Comparison of ENCODE assay signal across 25 cellular contexts in the genomic region with DNA sequence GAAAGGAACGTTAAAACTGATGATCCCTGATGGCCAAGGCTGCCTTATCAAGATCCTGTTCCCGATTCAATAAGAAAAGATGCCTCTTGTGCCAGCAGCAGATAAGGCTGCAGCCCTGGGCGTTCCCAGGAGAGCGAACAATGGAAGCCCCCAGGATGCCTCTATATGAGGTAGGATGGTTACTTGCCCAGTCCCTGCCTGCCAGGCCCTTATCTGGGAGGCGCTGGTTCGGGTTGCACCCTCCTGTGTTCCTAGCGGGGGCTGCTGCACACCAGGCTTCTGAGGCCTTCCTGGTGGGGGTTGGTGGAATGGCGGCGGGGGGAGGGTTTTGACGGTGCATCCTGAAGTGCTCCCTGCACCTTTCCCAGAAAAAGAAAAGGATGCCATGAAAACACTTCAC.
"Had no signal": no experiment of that assay in that cellular context is flagged by ENCODE, and none has a peak within 500 bp of the region (broad histone marks: within the 10 kb centered on the region; RNA-seq: fewer than 3 reads in every experiment).

No MANE protein-coding gene starts in this region.

- DNase-seq: activated CD4-positive, alpha-beta T cell treated with anti-CD3 and anti-CD28 coated beads for 48 hours; activated CD4-positive, CD25-positive, alpha-beta regulatory T cell; activated CD8-positive, alpha-beta memory T cell treated with anti-CD3 and anti-CD28 coated beads, Interleukin-2, amount 10 ng/mL, durations not matched to agents 7 days and 5 days; activated CD8-positive, alpha-beta T cell treated with anti-CD3 and anti-CD28 coated beads for 36 hours; activated gamma-delta T cell; activated naive CD4-positive, alpha-beta T cell treated with anti-CD3 and anti-CD28 coated beads, Interleukin-2, amount 50 U/mL, for 16 hours; activated naive CD8-positive, alpha-beta T cell treated with anti-CD3 and anti-CD28 coated beads, Interleukin-2, amount 50 U/mL, for 24 hours; activated T-cell treated with anti-CD3 and anti-CD28 coated beads for 4 hours; cerebellar nuclear complex; foreskin fibroblast; immature natural killer cell; naive thymus-derived CD8-positive, alpha-beta T cell; retina; sigmoid colon; stimulated activated CD4-positive, alpha-beta T cell treated with anti-CD3 and anti-CD28 coated beads, Interleukin-15, amount 100 ng/mL, for 24 hours; stimulated activated CD4-positive, alpha-beta T cell treated with anti-CD3 and anti-CD28 coated beads, Interleukin-2, amount 100 ng/mL, for 48 hours; stimulated activated CD8-positive, alpha-beta memory T cell treated with anti-CD3 and anti-CD28 coated beads, Interleukin-4, amount 100 ng/mL, for 48 hours; stimulated activated naive B cell treated with anti-CD40 and anti-IgM and Interleukin-4, amounts not matched to agents 10 μg/mL and 1 μg/mL and 100 μg/mL, for 72 hours; transverse colon; uterus had no signal

- H3K4me3 ChIP-seq: coronary artery, lung, sigmoid colon, smooth muscle cell, transverse colon, uterus had no signal

- H3K36me3 ChIP-seq: sigmoid colon, transverse colon, uterus had no signal

- H3K9me3 ChIP-seq: sigmoid colon, transverse colon, uterus had no signal

- H3K4me1 ChIP-seq: uterus had no signal

- ATAC-seq: activated CD8-positive, alpha-beta T cell treated with anti-CD3 and anti-CD28 coated beads for 36 hours; activated naive CD8-positive, alpha-beta T cell treated with anti-CD3 and anti-CD28 coated beads, Interleukin-2, amount 50 U/mL, for 24 hours; left lobe of liver; naive thymus-derived CD8-positive, alpha-beta T cell; stimulated activated naive B cell treated with anti-CD40 and anti-IgM and Interleukin-4, amounts not matched to agents 10 μg/mL and 1 μg/mL and 100 μg/mL, for 72 hours had no signal

- H3K27me3 ChIP-seq: uterus had no signal

- H3K27ac ChIP-seq: coronary artery, epithelial cell of prostate, sigmoid colon, transverse colon, uterus had no signal
